In genomic region chr15:100849021-100849831, GRCh38 we compare ENCODE assay signal across 8 cellular contexts. TPM values are rescaled to one million over a fixed set of nuclear protein-coding genes. Genes with fewer than 3 reads are reported as not detected.
DNase-seq lines count a peak whose midpoint lies in the region; ATAC-seq and TF ChIP-seq lines count a peak whose summit lies in the region.

No MANE protein-coding gene starts in this region.

- peak overlapping the region; percentile 69 for H3K9ac ChIP-seq in skeletal muscle satellite cell (ENCODE audit: low read depth, low read length)

- POLR2A ChIA-PET in Panc1 (lab: Charles Lee), result no interaction called here

- no peaks in the 10 kb centered on the region for H3K9me3 ChIP-seq in Panc1 (ENCODE audit: control insufficient read depth, insufficient read depth, low read depth, low read length)
- no peaks in the 10 kb centered on the region for H3K9me3 ChIP-seq in left ventricle myocardium inferior (replicated peaks)
- H3K9me3 ChIP-seq in skeletal muscle satellite cell (replicated peaks; ENCODE audit: low read length), result no peaks in the 10 kb centered on the region

- DNase-seq in Ammon's horn (ENCODE audit: low spot score) (peak; percentile 45), Panc1 (ENCODE audit: low read depth, low spot score) (peak; percentile 24), left ventricle myocardium inferior (peak; percentile 25), occipital lobe (lab: John Stamatoyannopoulos, UW) (no peak)
- peak; percentile 65 to 68 for DNase-seq in activated naive CD4-positive, alpha-beta T cell treated with anti-CD3 and anti-CD28 coated beads, Interleukin-2, amount 50 U/mL, for 72 hours (ENCODE audit: low spot score in 2 of 2)

- H3K27ac Mint-ChIP-seq in activated naive CD4-positive, alpha-beta T cell treated with anti-CD3 and anti-CD28 coated beads, Interleukin-2, amount 50 U/mL, for 72 hours, result peak overlapping the region; percentile 84 to 88

- H3K27ac ChIP-seq in Panc1 (ENCODE audit: low read length) (peak overlapping the region; percentile 83), left ventricle myocardium inferior (replicated peaks) (no peak overlapping the region)

- CTCF ChIA-PET in Panc1 (lab: Charles Lee), result interaction anchor here (0.7 kb wide), 1 partner anchor 159 kb away, joined by 4 read pairs; no protein-coding TSS in a partner anchor

- H3K4me1 ChIP-seq in Panc1 (ENCODE audit: control insufficient read depth, insufficient read depth, low read length) (peaks cover 10% of the 10 kb centered on the region; the same call in 1 of the 2 replicates), left ventricle myocardium inferior (peaks cover 4% of the 10 kb centered on the region), skeletal muscle satellite cell (ENCODE audit: control insufficient read depth, insufficient read depth, low read length) (no peaks in the 10 kb centered on the region)

- ATAC-seq in GM21619 (IDR thresholded peaks at IDR 0.05; ENCODE audit: unreplicated experiment) (peak; percentile 85), Panc1 (peak; percentile 94), GM18909 (IDR thresholded peaks at IDR 0.05; ENCODE audit: poor library complexity, unreplicated experiment) (no peak)
- peak; percentile 90 to 92 for ATAC-seq in activated naive CD4-positive, alpha-beta T cell treated with anti-CD3 and anti-CD28 coated beads, Interleukin-2, amount 50 U/mL, for 72 hours

- H3K36me3 ChIP-seq in Panc1 (ENCODE audit: control insufficient read depth, insufficient read depth, low read length) (no peaks in the 10 kb centered on the region), left ventricle myocardium inferior (no peaks in the 10 kb centered on the region), skeletal muscle satellite cell (ENCODE audit: insufficient read depth, low read length) (no peaks in the 10 kb centered on the region)

- H3K27me3 ChIP-seq in Panc1 (ENCODE audit: control insufficient read depth, insufficient read depth, low read length) (no peaks in the 10 kb centered on the region), left ventricle myocardium inferior (ENCODE audit: low read depth) (peaks cover 85% of the 10 kb centered on the region), skeletal muscle satellite cell (ENCODE audit: control insufficient read depth, insufficient read depth, low read length) (no peaks in the 10 kb centered on the region)

- H3K36me3 Mint-ChIP-seq in activated naive CD4-positive, alpha-beta T cell treated with anti-CD3 and anti-CD28 coated beads, Interleukin-2, amount 50 U/mL, for 72 hours, result no peaks in the 10 kb centered on the region

- intact Hi-C loops in Panc1 (cut with micrococcal nuclease; ENCODE audit: unreplicated experiment), result no loop called here
- intact Hi-C loops in left ventricle myocardium inferior (cut with micrococcal nuclease), result no loop called here

- TF ChIP-seq CTCF in Panc1 (IDR thresholded peaks at IDR 0.05), result peak; percentile 78
- peak; percentile 16 for TF ChIP-seq CTCF in left ventricle myocardium inferior (IDR thresholded peaks at IDR 0.05; ENCODE audit: borderline replicate concordance)

- peak overlapping the region; percentile 96 for H3K4me2 ChIP-seq in skeletal muscle satellite cell (ENCODE audit: low read length)

- H3K4me3 ChIP-seq in Panc1 (ENCODE audit: low read depth in 2 of 2, low read length in 2 of 2) (peak overlapping the region; percentile 61 to 63), left ventricle myocardium inferior (peak overlapping the region; percentile 60), skeletal muscle satellite cell (ENCODE audit: low read length) (peak overlapping the region; percentile 78)

- in situ Hi-C loops in Panc1 (cut with HindIII; ENCODE audit: low pct_unique_long_range_greater_than_20kb, low sequenced_read_pairs), result no loop called here

- no TSS peak for BruUV-seq in Panc1 (replicated peaks; lab: Mats Ljungman, UMichigan)

- H3K9me3 Mint-ChIP-seq in activated naive CD4-positive, alpha-beta T cell treated with anti-CD3 and anti-CD28 coated beads, Interleukin-2, amount 50 U/mL, for 72 hours, result no peaks in the 10 kb centered on the region

RNA-seq across cellular contexts. Expression of gene ALDH1A3, which starts 30.4 kb away (rescaled TPM):
- 143 TPM for total RNA-seq in Panc1 (2021; ENCODE audit: unreplicated experiment)
- polyA plus RNA-seq in Panc1 (2012; ENCODE audit: insufficient read length), result 320 TPM
- total RNA-seq in activated naive CD4-positive, alpha-beta T cell treated with anti-CD3 and anti-CD28 coated beads, Interleukin-2, amount 50 U/mL, for 72 hours, result not detected
- 2.9 TPM for total RNA-seq in left ventricle myocardium inferior
- 118 and 290 TPM in 2 replicates for total RNA-seq in skeletal muscle satellite cell (2012; rRNA removed)
- total RNA-seq in occipital lobe, result 1.9 TPM

Comparison
In these comparisons a context has a peak if more than half of its experiments do, and no peak if none do; other contexts are left out.
1. RNA of gene ALDH1A3, which starts 30.4 kb away (total RNA-seq): 143 TPM in Panc1 (single experiment); 2.9 TPM in left ventricle myocardium inferior (single experiment), 1.9 TPM in occipital lobe (single experiment) and not detected in activated naive CD4-positive, alpha-beta T cell treated with anti-CD3 and anti-CD28 coated beads, Interleukin-2, amount 50 U/mL, for 72 hours; every median in the first group is over 10 times any median in the second.
2. Peak in every context shown above with its lines, with median percentiles within 50 percentile points of each other: H3K4me3 ChIP-seq.